ENCODE assay signal across 20 cellular contexts in the genomic region with DNA sequence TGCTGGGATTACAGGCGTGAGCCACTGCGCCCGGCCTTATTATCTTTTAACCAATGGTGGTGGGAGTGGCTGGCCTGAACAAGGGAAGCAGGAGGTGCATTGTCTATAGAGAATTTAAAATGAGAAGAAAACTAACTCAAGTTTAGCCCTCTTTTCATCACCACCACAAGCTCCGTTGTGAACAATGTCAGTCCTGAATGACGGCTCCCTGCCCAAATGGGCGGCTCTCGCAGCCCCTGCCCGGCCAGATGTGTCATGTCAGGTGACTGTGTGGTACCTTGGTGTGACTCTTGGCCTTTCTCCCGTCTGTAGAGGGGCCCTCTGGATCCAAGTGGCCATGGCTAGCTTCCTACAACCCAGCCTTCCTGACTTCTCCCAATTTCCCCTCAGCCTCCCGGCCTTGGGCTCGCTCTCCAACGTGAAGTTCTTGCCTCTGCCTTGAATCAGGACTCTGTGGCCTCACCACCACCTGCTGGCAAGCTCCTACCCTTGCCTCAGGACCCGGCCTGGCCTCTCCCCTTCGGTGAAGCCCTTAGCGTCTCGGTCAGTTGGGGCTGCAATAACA.
DNase-seq lines count a peak whose midpoint lies in the region; ATAC-seq, FAIRE-seq and TF ChIP-seq lines count a peak whose summit lies in the region.
"Had no signal": no experiment of that assay in that cellular context is flagged by ENCODE, and none has a peak within 500 bp of the region (broad histone marks: within the 10 kb centered on the region; RNA-seq: fewer than 3 reads in every experiment).

No MANE protein-coding gene starts in this region.

- H3K79me2 ChIP-seq in HepG2 (ENCODE audit: insufficient read depth, low read length) = no peaks in the 10 kb centered on the region

- H3K4me1 Mint-ChIP-seq in activated B cell treated with CpG ODN at 0.5 μM for 24 hours = peaks cover 21% of the 10 kb centered on the region
- peaks cover 0 to 11% (median 0%) of the 10 kb centered on the region in 4 donors for H3K4me1 Mint-ChIP-seq in naive thymus-derived CD8-positive, alpha-beta T cell

- H3K4me3 ChIP-seq in HepG2 (replicated peaks in 1 of 3; ENCODE audit: insufficient read depth in 1 of 3, low read depth in 2 of 3, low read length in 3 of 3) (no peak overlapping the region), right lobe of liver (no peak overlapping the region), BE2C (ENCODE audit: low read depth, low read length) (no peak overlapping the region), uterus (no peak overlapping the region)
- H3K4me3 ChIP-seq: BLaER1 had no signal

- H3K27ac Mint-ChIP-seq in activated B cell treated with CpG ODN at 0.5 μM for 24 hours = no peak overlapping the region
- H3K27ac Mint-ChIP-seq in naive thymus-derived CD8-positive, alpha-beta T cell = no peak overlapping the region
- H3K27ac Mint-ChIP-seq: CD8-positive, alpha-beta T cell; HFFc6 had no signal

- H3K9me3 Mint-ChIP-seq in activated B cell treated with CpG ODN at 0.5 μM for 24 hours = no peaks in the 10 kb centered on the region
- no peaks in the 10 kb centered on the region for H3K9me3 Mint-ChIP-seq in naive thymus-derived CD8-positive, alpha-beta T cell
- H3K9me3 Mint-ChIP-seq: CD8-positive, alpha-beta T cell; HFFc6 had no signal

- no peaks in the 10 kb centered on the region for H4K20me1 ChIP-seq in HepG2 (ENCODE audit: insufficient read depth, low read length)
- H4K20me1 ChIP-seq: BLaER1 had no signal

- no peak for FAIRE-seq in HepG2 (lab: Jason Lieb, UNC)
- FAIRE-seq: A204.1 had no signal

- H3K4me3 Mint-ChIP-seq in activated B cell treated with CpG ODN at 0.5 μM for 24 hours = no peak overlapping the region
- H3K4me3 Mint-ChIP-seq in naive thymus-derived CD8-positive, alpha-beta T cell = no peak overlapping the region
- H3K4me3 Mint-ChIP-seq: CD8-positive, alpha-beta T cell; HFFc6 had no signal

- no peak overlapping the region for H2AFZ ChIP-seq in HepG2 (ENCODE audit: low read length)

- BruUV-seq in HepG2 (replicated peaks; lab: Mats Ljungman, UMichigan) = no TSS peak

- TF ChIP-seq CTCF in HepG2 (CRISPR knock-in tag; IDR thresholded peaks at IDR 0.05) (no peak), right lobe of liver (IDR thresholded peaks at IDR 0.05) (no peak), activated B cell treated with CpG ODN at 0.5 μM for 24 hours (IDR thresholded peaks at IDR 0.05) (no peak), BE2C (IDR thresholded peaks at IDR 0.05; ENCODE audit: low read depth, low read length) (no peak), uterus (IDR thresholded peaks at IDR 0.05) (no peak)

- no peaks in the 10 kb centered on the region for H3K4me1 ChIP-seq in HepG2 (ENCODE audit: insufficient read depth, low read length)
- no peaks in the 10 kb centered on the region for H3K4me1 ChIP-seq in right lobe of liver
- H3K4me1 ChIP-seq in BE2C = no peaks in the 10 kb centered on the region
- H3K4me1 ChIP-seq in uterus = peaks cover 0 to 4% of the 10 kb centered on the region in 2 donors

- H3K36me3 Mint-ChIP-seq in activated B cell treated with CpG ODN at 0.5 μM for 24 hours (ENCODE audit: low read depth) = no peaks in the 10 kb centered on the region
- no peaks in the 10 kb centered on the region for H3K36me3 Mint-ChIP-seq in naive thymus-derived CD8-positive, alpha-beta T cell
- H3K36me3 Mint-ChIP-seq: CD8-positive, alpha-beta T cell had no signal

- H3K36me3 ChIP-seq in HepG2 (replicated peaks in 1 of 2; ENCODE audit: control insufficient read depth in 1 of 2, insufficient read depth in 2 of 2, low read length in 2 of 2) = no peaks in the 10 kb centered on the region
- no peaks in the 10 kb centered on the region for H3K36me3 ChIP-seq in right lobe of liver
- H3K36me3 ChIP-seq in BE2C = no peaks in the 10 kb centered on the region
- H3K36me3 ChIP-seq in uterus = no peaks in the 10 kb centered on the region
- H3K36me3 ChIP-seq: BLaER1 had no signal

- ATAC-seq in HepG2 (peak; percentile 33; the same call in 1 of the 3 replicates), right lobe of liver (no peak), activated B cell treated with CpG ODN at 0.5 μM for 24 hours (ENCODE audit: low read depth) (no peak)
- no peak for ATAC-seq in naive thymus-derived CD8-positive, alpha-beta T cell
- ATAC-seq: CD8-positive, alpha-beta T cell; HCT116 had no signal

- 41% methylated on average over 16 of the region's 16 CpGs for WGBS in HepG2 (ENCODE audit: low lambda C conversion rate)
- WGBS in right lobe of liver (ENCODE audit: insufficient coverage, low coverage, low lambda C conversion rate, missing lambda C conversion rate) = 81% methylated on average over 4 of the region's 16 CpGs

- POLR2A ChIA-PET in HepG2 (lab: Yijun Ruan, JAX) = no interaction called here
- POLR2A ChIA-PET in activated B cell treated with CpG ODN at 0.5 μM for 24 hours (lab: Charles Lee) = no interaction called here
- POLR2A ChIA-PET in naive thymus-derived CD8-positive, alpha-beta T cell (lab: Charles Lee) = no interaction called here

- no peak for TF ChIP-seq EP300 in HepG2 (IDR thresholded peaks at IDR 0.05; ENCODE audit: low read depth in 2 of 2, low read length in 2 of 2)
- no peak for TF ChIP-seq EP300 in HepG2 (CRISPR knock-in tag; IDR thresholded peaks at IDR 0.05; ENCODE audit: borderline replicate concordance)

- peaks cover 2 to 3% of the 10 kb centered on the region in 2 experiments; a peak in 3 of 5 replicates for H3K27me3 ChIP-seq in HepG2 (ENCODE audit: control insufficient read depth in 1 of 2, insufficient read depth in 2 of 2, low read length in 2 of 2)
- no peaks in the 10 kb centered on the region for H3K27me3 ChIP-seq in right lobe of liver
- H3K27me3 ChIP-seq in BE2C = no peaks in the 10 kb centered on the region
- no peaks in the 10 kb centered on the region for H3K27me3 ChIP-seq in uterus

- H3K9me3 ChIP-seq in HepG2 (ENCODE audit: low read length) (no peaks in the 10 kb centered on the region), right lobe of liver (no peaks in the 10 kb centered on the region), BE2C (no peaks in the 10 kb centered on the region), uterus (no peaks in the 10 kb centered on the region)
- H3K9me3 ChIP-seq: BLaER1 had no signal

- intact Hi-C loops in HepG2 (cut with micrococcal nuclease; ENCODE audit: unreplicated experiment) = no loop called here
- intact Hi-C loops in right lobe of liver (cut with DNase I) = loop anchor here in 1 of 2 donors (10.0 kb wide), 1 partner anchor 700 kb away; no protein-coding TSS in a partner anchor
- intact Hi-C loops in activated B cell treated with CpG ODN at 0.5 μM for 24 hours (cut with micrococcal nuclease) = no loop called here
- intact Hi-C loops in posterior vena cava (cut with DNase I) = no loop called here
- intact Hi-C loops in uterus (cut with DNase I; ENCODE audit: low total_unique reads) = no loop called here

- no peak for TF ChIP-seq RAD21 in HepG2 (CRISPR knock-in tag; IDR thresholded peaks at IDR 0.05)

- no peak for DNase-seq in HepG2 (ENCODE audit: low spot score)
- no peak for DNase-seq in right lobe of liver
- peak; percentile 13 for DNase-seq in activated B cell treated with CpG ODN at 0.5 μM for 24 hours
- peak; percentile 73 for DNase-seq in posterior vena cava (ENCODE audit: low spot score)
- DNase-seq in BE2C = no peak
- no peak for DNase-seq in naive thymus-derived CD8-positive, alpha-beta T cell
- DNase-seq in uterus = no peak
- DNase-seq: ACHN; Calu3; CD8-positive, alpha-beta T cell; DMS79 treated with DMSO at 0.1 percent for 48 hours; GF-D8; GOT3; H7; HFFc6; IMR-90 had no signal

- CTCF ChIA-PET in HepG2 (lab: Yijun Ruan, JAX; ENCODE audit: low intra/inter-chr PET ratio, low total read pairs) = no interaction called here
- CTCF ChIA-PET in activated B cell treated with CpG ODN at 0.5 μM for 24 hours (lab: Charles Lee) = interaction anchor here (1.2 kb wide), 1 partner anchor 9 kb away, joined by 3 read pairs; no protein-coding TSS in a partner anchor

- no peaks in the 10 kb centered on the region for H3K27me3 Mint-ChIP-seq in activated B cell treated with CpG ODN at 0.5 μM for 24 hours
- H3K27me3 Mint-ChIP-seq in naive thymus-derived CD8-positive, alpha-beta T cell = peaks cover 0 to 13% (median 2%) of the 10 kb centered on the region in 5 donors

- no peak overlapping the region for H3K4me2 ChIP-seq in HepG2 (ENCODE audit: low read depth, low read length)
- H3K4me2 ChIP-seq: BLaER1 had no signal

- TF ChIP-seq POLR2A in HepG2 (IDR thresholded peaks at IDR 0.05; ENCODE audit: insufficient read depth in 1 of 2, low read depth in 2 of 2, low read length in 2 of 2) (no peak), right lobe of liver (IDR thresholded peaks at IDR 0.05) (no peak), uterus (IDR thresholded peaks at IDR 0.05) (no peak)

- H3K9ac ChIP-seq in HepG2 (ENCODE audit: insufficient read depth, low read depth, low read length) = no peak overlapping the region
- H3K9ac ChIP-seq: BLaER1 had no signal

- in situ Hi-C loops in HepG2 (cut with HindIII; ENCODE audit: extremely low pct_ligation_motif_present, low pct_unique_long_range_greater_than_20kb) = no loop called here

- H3K27ac ChIP-seq in HepG2 (ENCODE audit: extremely low read length, insufficient read depth, low read length) = no peak overlapping the region
- no peak overlapping the region for H3K27ac ChIP-seq in right lobe of liver
- H3K27ac ChIP-seq in uterus = no peak overlapping the region
- H3K27ac ChIP-seq: BLaER1, HL-60 had no signal

TF ChIP-seq in HepG2, 621 proteins besides CTCF, POLR2A, EP300 and RAD21:
- TF ChIP-seq ZNF773 (CRISPR knock-in tag; IDR thresholded peaks at IDR 0.05; ENCODE audit: borderline replicate concordance) (no peak), FOXK1 (CRISPR knock-in tag; IDR thresholded peaks at IDR 0.05; ENCODE audit: borderline replicate concordance, low read depth) (no peak), E2F1 (CRISPR knock-in tag; IDR thresholded peaks at IDR 0.05) (no peak)
TF ChIP-seq in HepG2: peak in this region for 0.

Comparison
In these comparisons a context has a peak if more than half of its experiments do, and no peak if none do; other contexts are left out.
1. DNase-seq: peak in activated B cell treated with CpG ODN at 0.5 μM for 24 hours (single experiment) and posterior vena cava (single experiment); none in HepG2 (single experiment), right lobe of liver (0 of 3), BE2C (single experiment), naive thymus-derived CD8-positive, alpha-beta T cell (0 of 10) and uterus (0 of 2).